In genomic region chr6:16473908-16474791, GRCh38 we compare ENCODE assay signal across 14 cellular contexts.
A peak's percentile ranks its signal among the peaks of the same experiment; 100 is the strongest.
DNase-seq lines count a peak whose midpoint lies in the region; ATAC-seq, FAIRE-seq and TF ChIP-seq lines count a peak whose summit lies in the region.
"Had no signal": no experiment of that assay in that cellular context is flagged by ENCODE, and none has a peak within 500 bp of the region (broad histone marks: within the 10 kb centered on the region; RNA-seq: fewer than 3 reads in every experiment).

No MANE protein-coding gene starts in this region.

- POLR2A ChIA-PET in CD4-positive, alpha-beta memory T cell (lab: Charles Lee; ENCODE audit: partially characterized antibody) = interaction anchor here (0.6 to 1.7 kb wide), 6 partner anchors 10 to 287 kb away, joined by 3 to 7 read pairs (median 4); partner anchors contain the start of gene ATXN1

- H3K9me3 ChIP-seq in CD4-positive, alpha-beta memory T cell (ENCODE audit: control insufficient read depth in 1 of 2, low read length in 2 of 2) = no peaks in the 10 kb centered on the region
- no peaks in the 10 kb centered on the region for H3K9me3 ChIP-seq in colonic mucosa
- H3K9me3 ChIP-seq: heart right ventricle had no signal

- H3K36me3 ChIP-seq in CD4-positive, alpha-beta memory T cell (ENCODE audit: insufficient read depth, low read length) = no peaks in the 10 kb centered on the region
- no peaks in the 10 kb centered on the region for H3K36me3 ChIP-seq in colonic mucosa
- H3K36me3 ChIP-seq: heart right ventricle had no signal

- H3K4me3 ChIP-seq in CD4-positive, alpha-beta memory T cell (ENCODE audit: low read length in 2 of 2) = no peak overlapping the region
- H3K4me3 ChIP-seq in colonic mucosa = no peak overlapping the region
- H3K4me3 ChIP-seq: BLaER1 treated with 17β-estradiol and CSF1 and Interleukin-3, amounts not matched to agents 10 nM and 100 nM; heart right ventricle had no signal

- no peak for TF ChIP-seq CTCF in colonic mucosa (IDR thresholded peaks at IDR 0.05)

- no peak overlapping the region for H3K9ac ChIP-seq in colonic mucosa (ENCODE audit: low read depth in 2 of 2, low read length in 2 of 2)
- H3K9ac ChIP-seq: BLaER1 treated with 17β-estradiol and CSF1 and Interleukin-3, amounts not matched to agents 10 nM and 100 nM had no signal

- no peak for FAIRE-seq in GM12891 (lab: Jason Lieb, UNC)

- peaks cover 19 to 28% of the 10 kb centered on the region in 2 donors for H3K36me3 Mint-ChIP-seq in CD4-positive, alpha-beta memory T cell
- H3K36me3 Mint-ChIP-seq in T-helper 2 cell treated with Interferon-gamma antibody and Interleukin-4, amounts not matched to agents 5 μg/mL and 100 μg/mL, for 36 hours (ENCODE audit: low read depth) = peaks cover 43% of the 10 kb centered on the region

- peaks cover 0 to 3% of the 10 kb centered on the region in 2 donors for H3K27me3 Mint-ChIP-seq in CD4-positive, alpha-beta memory T cell
- H3K27me3 Mint-ChIP-seq in T-helper 2 cell treated with Interferon-gamma antibody and Interleukin-4, amounts not matched to agents 5 μg/mL and 100 μg/mL, for 36 hours (ENCODE audit: low read depth) = no peaks in the 10 kb centered on the region

- no peaks in the 10 kb centered on the region for H3K27me3 ChIP-seq in CD4-positive, alpha-beta memory T cell (ENCODE audit: insufficient read depth, low read length)
- H3K27me3 ChIP-seq in colonic mucosa = no peaks in the 10 kb centered on the region
- H3K27me3 ChIP-seq: BLaER1 treated with 17β-estradiol and CSF1 and Interleukin-3, amounts not matched to agents 10 nM and 100 nM; heart right ventricle had no signal

- H3K4me1 Mint-ChIP-seq in CD4-positive, alpha-beta memory T cell = peaks cover 62 to 84% (median 69%) of the 10 kb centered on the region in 4 donors
- peaks cover 76% of the 10 kb centered on the region for H3K4me1 Mint-ChIP-seq in T-helper 2 cell treated with Interferon-gamma antibody and Interleukin-4, amounts not matched to agents 5 μg/mL and 100 μg/mL, for 36 hours (ENCODE audit: low read depth)

- peak; percentile 39; the same call in 1 of the 2 replicates for TF ChIP-seq POLR2A in GM12891 (IDR thresholded peaks at IDR 0.05; ENCODE audit: low read depth, low read length)

- intact Hi-C loops in CD4-positive, alpha-beta memory T cell (cut with micrococcal nuclease) = no loop called here
- intact Hi-C loops in colonic mucosa (cut with DNase I) = no loop called here

- peak overlapping the region; percentile 83 to 97 (median 92) for H3K27ac Mint-ChIP-seq in CD4-positive, alpha-beta memory T cell
- H3K27ac Mint-ChIP-seq in T-helper 2 cell treated with Interferon-gamma antibody and Interleukin-4, amounts not matched to agents 5 μg/mL and 100 μg/mL, for 36 hours = peak overlapping the region; percentile 89

- CTCF ChIA-PET in CD4-positive, alpha-beta memory T cell (lab: Charles Lee; ENCODE audit: partially characterized antibody) = interaction anchor here (0.8 to 1.3 kb wide), 4 partner anchors 11 to 289 kb away, joined by 3 to 8 read pairs (median 4); no protein-coding TSS in a partner anchor

- H3K27ac ChIP-seq in CD4-positive, alpha-beta memory T cell (ENCODE audit: low read depth, low read length) = peak overlapping the region; percentile 52
- H3K27ac ChIP-seq in colonic mucosa = peak overlapping the region; percentile 6
- H3K27ac ChIP-seq: BLaER1 treated with 17β-estradiol and CSF1 and Interleukin-3, amounts not matched to agents 10 nM and 100 nM had no signal

- H3K4me3 Mint-ChIP-seq in CD4-positive, alpha-beta memory T cell = peak overlapping the region; percentile 7 to 84 (median 42)
- H3K4me3 Mint-ChIP-seq in T-helper 2 cell treated with Interferon-gamma antibody and Interleukin-4, amounts not matched to agents 5 μg/mL and 100 μg/mL, for 36 hours = peak overlapping the region; percentile 44

- peaks cover 73% of the 10 kb centered on the region for H3K4me1 ChIP-seq in CD4-positive, alpha-beta memory T cell (ENCODE audit: insufficient read depth, low read length)
- H3K4me1 ChIP-seq in colonic mucosa = no peaks in the 10 kb centered on the region

- DNase-seq in CD4-positive, alpha-beta memory T cell = peak; percentile 10 to 59 (median 34)
- DNase-seq in GM12891 (ENCODE audit: insufficient read length, low spot score) (no peak), colonic mucosa (no peak), ecto neural progenitor cell (ENCODE audit: low spot score) (no peak), HuH-7.5 (ENCODE audit: low spot score) (no peak), activated gamma-delta T cell (lab: John Stamatoyannopoulos, UW) (no peak)
- no peak for DNase-seq in T-helper 2 cell treated with Interferon-gamma antibody and Interleukin-4, amounts not matched to agents 5 μg/mL and 100 μg/mL, for 36 hours (ENCODE audit: low spot score)
- DNase-seq: heart right ventricle, right cardiac atrium, substantia nigra had no signal

- no peak for ATAC-seq in GM18867 (IDR thresholded peaks at IDR 0.05; ENCODE audit: unreplicated experiment)
- ATAC-seq: esophagus mucosa, HCT116, heart right ventricle, right cardiac atrium had no signal

- H3K9me3 Mint-ChIP-seq in CD4-positive, alpha-beta memory T cell = peaks cover 0 to 5% (median 0%) of the 10 kb centered on the region in 8 donors
- no peaks in the 10 kb centered on the region for H3K9me3 Mint-ChIP-seq in T-helper 2 cell treated with Interferon-gamma antibody and Interleukin-4, amounts not matched to agents 5 μg/mL and 100 μg/mL, for 36 hours

TF ChIP-seq in GM12891, 5 proteins besides CTCF, POLR2A, EP300 and RAD21:
- TF ChIP-seq POLR2AphosphoS5 (IDR thresholded peaks at IDR 0.05; ENCODE audit: low read depth, low read length) (peak; percentile 61; the same call in 1 of the 2 replicates), TAF1 (IDR thresholded peaks at IDR 0.05; ENCODE audit: low read depth, low read length) (no peak)
TF ChIP-seq in GM12891: peak in this region for 1.

Comparison
In these comparisons a context has a peak if more than half of its experiments do, and no peak if none do; other contexts are left out.
1. DNase-seq: peak in CD4-positive, alpha-beta memory T cell (5 of 5); none in GM12891 (single experiment), T-helper 2 cell treated with Interferon-gamma antibody and Interleukin-4, amounts not matched to agents 5 μg/mL and 100 μg/mL, for 36 hours (single experiment), colonic mucosa (single experiment), ecto neural progenitor cell (single experiment), HuH-7.5 (single experiment) and activated gamma-delta T cell (single experiment).